ENCODE assay signal across 1 cellular context in the genomic region with DNA sequence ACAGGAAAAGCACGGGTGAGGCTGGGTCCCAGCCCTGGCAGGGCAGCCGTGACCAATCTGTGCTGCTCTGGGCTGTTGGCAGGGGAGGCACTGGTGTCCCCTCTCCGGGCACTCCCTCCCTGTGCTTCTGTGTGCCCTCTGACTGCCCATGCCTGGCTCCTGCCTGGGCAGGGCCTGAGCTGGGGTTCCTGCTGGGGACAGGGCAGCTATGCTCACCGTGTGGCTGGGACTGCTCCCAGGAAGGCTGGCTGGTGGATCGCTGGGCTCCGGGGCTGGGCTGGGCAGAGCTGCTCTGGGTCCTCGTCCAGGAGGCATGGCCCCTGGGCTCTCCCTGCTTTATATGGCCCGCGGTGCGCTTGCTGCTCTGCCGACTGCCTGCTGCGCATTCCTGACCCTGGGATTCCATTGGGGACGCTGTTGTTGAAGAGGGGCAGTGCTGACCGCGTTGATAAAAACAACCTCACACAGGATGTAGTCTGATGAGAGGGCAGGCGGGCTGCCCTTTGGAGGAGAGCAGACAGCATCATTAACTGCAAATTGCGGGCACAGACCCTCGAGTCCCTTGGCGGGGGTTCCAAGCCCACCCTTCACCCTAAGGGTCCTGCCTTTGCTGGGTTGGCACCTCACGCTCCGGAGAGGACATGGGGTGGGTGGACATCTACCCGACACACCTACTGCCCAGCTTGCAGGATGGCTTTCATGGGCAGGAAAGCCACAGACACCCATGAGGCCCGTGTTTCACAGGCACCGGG.
TF ChIP-seq lines count a peak whose summit lies in the region.

No MANE protein-coding gene starts in this region.

TF ChIP-seq in HepG2, 621 proteins besides CTCF, POLR2A, EP300 and RAD21:
- no peak for TF ChIP-seq ZNF703 (CRISPR knock-in tag; IDR thresholded peaks at IDR 0.05; ENCODE audit: borderline replicate concordance)
- peak; percentile 61 for TF ChIP-seq AGO2 (optimal IDR thresholded peaks at IDR 0.05; ENCODE audit: low read depth, low read length)
- TF ChIP-seq NFE2L2 (IDR thresholded peaks at IDR 0.05; ENCODE audit: low read length): no peak
